Comparison of ENCODE assay signal across 2 cellular contexts in genomic region chr15:90495067-90495466, GRCh38.
TF ChIP-seq lines count a peak whose summit lies in the region.

No MANE protein-coding gene starts in this region.

TF ChIP-seq in K562, 482 proteins besides CTCF, POLR2A, EP300 and RAD21 (continued from another document):
- TF ChIP-seq MNT (conservative IDR thresholded peaks at IDR 0.05): peak in 1 of 2 experiments; percentile 60; a peak in 2 of 4 replicates
TF ChIP-seq in K562: peak in this region for 4.

TF ChIP-seq in SK-N-SH treated with all-trans-retinoic acid at 6 μM for 48 hours, 23 proteins besides CTCF, POLR2A, EP300 and RAD21 (continued from another document):
- TF ChIP-seq TOX (CRISPR knock-in tag; IDR thresholded peaks at IDR 0.05; ENCODE audit: borderline replicate concordance) (no peak), ZC3H10 (CRISPR knock-in tag; IDR thresholded peaks at IDR 0.05) (no peak)
